ENCODE assay signal across 18 cellular contexts in genomic region chr22:38295863-38296262, GRCh38. TPM values are rescaled to one million over a fixed set of nuclear protein-coding genes. Genes with fewer than 3 reads are reported as not detected.
DNase-seq lines count a peak whose midpoint lies in the region; ATAC-seq and TF ChIP-seq lines count a peak whose summit lies in the region.
"Had no signal": no experiment of that assay in that cellular context is flagged by ENCODE, and none has a peak within 500 bp of the region (broad histone marks: within the 10 kb centered on the region; RNA-seq: fewer than 3 reads in every experiment).

No MANE protein-coding gene starts in this region.

- H3K9me3 ChIP-seq in PC-3 (ENCODE audit: low read length) (no peaks in the 10 kb centered on the region), ascending aorta (no peaks in the 10 kb centered on the region)
- H3K9me3 ChIP-seq: BE2C, Peyer's patch, SJCRH30 had no signal

- H3K9ac ChIP-seq in PC-3 (ENCODE audit: low read length): no peak overlapping the region

- no peaks in the 10 kb centered on the region for H3K9me2 ChIP-seq in PC-3 (replicated peaks; ENCODE audit: low read length)

- peaks cover 3% of the 10 kb centered on the region for H3F3A ChIP-seq in PC-3 (ENCODE audit: low read length, unreplicated experiment)

- no peak overlapping the region for H3K4me3 Mint-ChIP-seq in type B pancreatic cell
- H3K4me3 Mint-ChIP-seq: CD8-positive, alpha-beta T cell; GM23338 had no signal

- CTCF ChIA-PET in PC-3 (lab: Charles Lee): no interaction called here

- no peak overlapping the region for H3K4me2 ChIP-seq in PC-3 (ENCODE audit: low read length)
- H3K4me2 ChIP-seq: GM23338 had no signal

- H3K4me3 ChIP-seq in PC-3 (ENCODE audit: low read length) (no peak overlapping the region), ascending aorta (no peak overlapping the region)
- H3K4me3 ChIP-seq: GM23338, Peyer's patch, SJCRH30 had no signal

- H3K36me3 Mint-ChIP-seq in type B pancreatic cell: peaks cover 20% of the 10 kb centered on the region

- DNase-seq in PC-3 (no peak), ascending aorta (ENCODE audit: low spot score in 2 of 2) (no peak), type B pancreatic cell (ENCODE audit: extremely low spot score, unreplicated experiment) (no peak), mucosa of gallbladder (ENCODE audit: low spot score) (no peak)
- DNase-seq: BE2C; CD8-positive, alpha-beta T cell; DMS79 treated with DMSO at 0.1 percent for 48 hours; KG1; MM.1S; NCI-H1105; NCI-H187; NCI-H446; Peyer's patch; SJCRH30 had no signal

- H3K4me1 Mint-ChIP-seq in type B pancreatic cell (ENCODE audit: unreplicated experiment): peaks cover 2% of the 10 kb centered on the region

- no peaks in the 10 kb centered on the region for H3K27me3 Mint-ChIP-seq in type B pancreatic cell

- H3K27me3 ChIP-seq in PC-3 (ENCODE audit: low read length): no peaks in the 10 kb centered on the region
- H3K27me3 ChIP-seq in ascending aorta: no peaks in the 10 kb centered on the region
- H3K27me3 ChIP-seq: BE2C, Peyer's patch, SJCRH30 had no signal

- no TSS peak for BruUV-seq in PC-3 (replicated peaks; lab: Mats Ljungman, UMichigan)

- H4K20me1 ChIP-seq in PC-3 (ENCODE audit: low read length): no peaks in the 10 kb centered on the region

- peaks cover 12% of the 10 kb centered on the region; the same call in 1 of the 2 replicates for H3K79me2 ChIP-seq in PC-3 (ENCODE audit: low read length)

- intact Hi-C loops in PC-3 (cut with micrococcal nuclease): no loop called here
- intact Hi-C loops in ascending aorta (cut with DNase I): no loop called here

- H3K9me3 Mint-ChIP-seq in type B pancreatic cell: no peaks in the 10 kb centered on the region
- H3K9me3 Mint-ChIP-seq: CD8-positive, alpha-beta T cell; GM23338 had no signal

- H3K4me1 ChIP-seq in PC-3 (ENCODE audit: insufficient read depth, low read length): peaks cover 32% of the 10 kb centered on the region
- H3K4me1 ChIP-seq in ascending aorta: no peaks in the 10 kb centered on the region
- H3K4me1 ChIP-seq: BE2C, SJCRH30 had no signal

- no peak overlapping the region for H2AFZ ChIP-seq in PC-3 (ENCODE audit: low read length)
- H2AFZ ChIP-seq: GM23338 had no signal

- TF ChIP-seq CTCF in PC-3 (conservative IDR thresholded peaks at IDR 0.05; ENCODE audit: low read depth, low read length) (no peak), ascending aorta (IDR thresholded peaks at IDR 0.05) (no peak), type B pancreatic cell (conservative IDR thresholded peaks at IDR 0.05) (no peak)

- no peak for ATAC-seq in PC-3
- peak; percentile 30 for ATAC-seq in esophagus mucosa
- ATAC-seq in HG03571 (IDR thresholded peaks at IDR 0.05; ENCODE audit: unreplicated experiment): no peak
- ATAC-seq in HG03439 (IDR thresholded peaks at IDR 0.05; ENCODE audit: unreplicated experiment): no peak
- ATAC-seq: CD8-positive, alpha-beta T cell; GM23338 had no signal

- H3K27ac Mint-ChIP-seq in type B pancreatic cell: peak overlapping the region; percentile 50
- H3K27ac Mint-ChIP-seq: CD8-positive, alpha-beta T cell; GM23338 had no signal

- H3K36me3 ChIP-seq in PC-3 (ENCODE audit: low read depth, low read length): peaks cover 54% of the 10 kb centered on the region
- peaks cover 96 to 98% of the 10 kb centered on the region in 2 donors for H3K36me3 ChIP-seq in ascending aorta

- POLR2A ChIA-PET in PC-3 (lab: Charles Lee; ENCODE audit: unreplicated experiment): interaction anchor here (0.7 kb wide), 1 partner anchor 103 kb away, joined by 4 read pairs; no protein-coding TSS in a partner anchor

- H3K27ac ChIP-seq in PC-3 (ENCODE audit: low read length) (peak overlapping the region; percentile 14), ascending aorta (peak overlapping the region; percentile 34 to 41)
- H3K27ac ChIP-seq: Peyer's patch, SJCRH30 had no signal

RNA-seq across cellular contexts. Expression of gene CSNK1E, which starts 21.4 kb away (rescaled TPM):
- total RNA-seq in PC-3 (2014; rRNA removed) (147 and 179 TPM in 2 replicates), ascending aorta (185 TPM), esophagus mucosa (71.0 TPM), type B pancreatic cell (ENCODE audit: low replicate concordance) (199 and 219 TPM in 2 replicates), mucosa of gallbladder (131 TPM)

RNA-seq across cellular contexts. Expression of gene TMEM184B, which starts 23.1 kb away (rescaled TPM):
- 37.5 and 43.8 TPM in 2 replicates for total RNA-seq in PC-3 (2014; rRNA removed)
- total RNA-seq in ascending aorta: 118 TPM
- 22.6 TPM for total RNA-seq in esophagus mucosa
- 66.7 and 83.3 TPM in 2 replicates for total RNA-seq in type B pancreatic cell (ENCODE audit: low replicate concordance)
- total RNA-seq in mucosa of gallbladder: 108 TPM
